8 cellular contexts compared by ENCODE assay signal in the genomic region with DNA sequence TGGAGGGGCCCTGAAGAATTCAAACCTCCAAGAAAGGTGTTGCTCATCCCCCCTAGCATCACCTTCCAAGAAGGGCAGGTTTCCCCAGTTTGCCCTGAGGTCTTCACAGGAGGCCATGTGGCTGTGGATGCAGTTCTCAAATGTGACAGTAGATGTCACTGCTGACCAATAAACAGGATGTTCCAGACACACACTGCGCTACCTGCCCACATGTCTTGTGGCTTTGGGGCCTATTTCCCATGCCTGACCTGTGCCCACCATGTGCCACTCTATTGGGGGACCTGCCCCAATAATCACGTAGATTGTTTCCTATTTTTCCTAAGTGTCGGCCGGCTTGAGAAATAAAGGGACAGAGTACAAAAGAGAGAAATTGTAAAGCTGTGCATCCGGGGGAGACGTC. TPM values are rescaled to one million over a fixed set of nuclear protein-coding genes. Genes with fewer than 3 reads are reported as not detected.
DNase-seq lines count a peak whose midpoint lies in the region; ATAC-seq and TF ChIP-seq lines count a peak whose summit lies in the region.

No MANE protein-coding gene starts in this region.

- in situ Hi-C loops in G401 (cut with HindIII; ENCODE audit: low sequenced_read_pairs), result no loop called here

- H3K4me3 Mint-ChIP-seq in activated naive CD8-positive, alpha-beta T cell treated with anti-CD3 and anti-CD28 coated beads, Interleukin-2, amount 50 U/mL, for 24 hours, result no peak overlapping the region

- H3K4me1 ChIP-seq in mucosa of descending colon (ENCODE audit: low read depth), result no peaks in the 10 kb centered on the region

- H3K9me3 ChIP-seq in mucosa of descending colon, result no peaks in the 10 kb centered on the region

- ATAC-seq in activated naive CD8-positive, alpha-beta T cell treated with anti-CD3 and anti-CD28 coated beads, Interleukin-2, amount 50 U/mL, for 24 hours, result peak; percentile 87
- ATAC-seq in mucosa of descending colon (peak; percentile 53), HG03432 (IDR thresholded peaks at IDR 0.05; ENCODE audit: unreplicated experiment) (no peak)

- H3K27me3 Mint-ChIP-seq in activated naive CD8-positive, alpha-beta T cell treated with anti-CD3 and anti-CD28 coated beads, Interleukin-2, amount 50 U/mL, for 24 hours, result no peaks in the 10 kb centered on the region

- H3K36me3 Mint-ChIP-seq in activated naive CD8-positive, alpha-beta T cell treated with anti-CD3 and anti-CD28 coated beads, Interleukin-2, amount 50 U/mL, for 24 hours (ENCODE audit: low read depth), result no peaks in the 10 kb centered on the region

- H3K4me3 ChIP-seq in GM12875 (ENCODE audit: low read depth, low read length) (no peak overlapping the region), mucosa of descending colon (no peak overlapping the region)

- intact Hi-C loops in mucosa of descending colon (cut with DNase I, micrococcal nuclease), result no loop called here

- peaks cover 8% of the 10 kb centered on the region for H3K4me1 Mint-ChIP-seq in activated naive CD8-positive, alpha-beta T cell treated with anti-CD3 and anti-CD28 coated beads, Interleukin-2, amount 50 U/mL, for 24 hours

- TF ChIP-seq CTCF in GM12875 (IDR thresholded peaks at IDR 0.05; ENCODE audit: borderline replicate concordance, insufficient read depth, low read depth, low read length) (peak; percentile 57; the same call in 1 of the 2 replicates), mucosa of descending colon (IDR thresholded peaks at IDR 0.05) (no peak)

- no peaks in the 10 kb centered on the region for H3K9me3 Mint-ChIP-seq in activated naive CD8-positive, alpha-beta T cell treated with anti-CD3 and anti-CD28 coated beads, Interleukin-2, amount 50 U/mL, for 24 hours

- H3K27ac Mint-ChIP-seq in activated naive CD8-positive, alpha-beta T cell treated with anti-CD3 and anti-CD28 coated beads, Interleukin-2, amount 50 U/mL, for 24 hours, result peak overlapping the region; percentile 23

- H3K36me3 ChIP-seq in mucosa of descending colon (ENCODE audit: low read depth), result no peaks in the 10 kb centered on the region

- peak; percentile 14 for DNase-seq in NCI-H1105 (lab: John Stamatoyannopoulos, UW)
- peak; percentile 77 for DNase-seq in activated naive CD8-positive, alpha-beta T cell treated with anti-CD3 and anti-CD28 coated beads, Interleukin-2, amount 50 U/mL, for 24 hours
- peak in 1 of 3 donors; percentile 79 for DNase-seq in mucosa of descending colon
- DNase-seq in activated gamma-delta T cell (lab: John Stamatoyannopoulos, UW), result no peak
- DNase-seq in effector CD4-positive, alpha-beta T cell, result no peak
- no peak for DNase-seq in G401 (ENCODE audit: low spot score)

RNA-seq across cellular contexts. Expression of gene GSTT2, which starts 4.5 kb away (rescaled TPM):
- not detected for total RNA-seq in mucosa of descending colon
- not detected in 2 replicates for total RNA-seq in G401 (2014; rRNA removed; shearing (Covaris generic))

RNA-seq across cellular contexts. Expression of gene DDT, which starts 10.2 kb away (rescaled TPM):
- 100 to 1,000 TPM; 151 to 232 (median 190) TPM for total RNA-seq in mucosa of descending colon
- not detected in 2 replicates for total RNA-seq in G401 (2014; rRNA removed; shearing (Covaris generic))

RNA-seq across cellular contexts. Expression of gene DDTL, which starts 17.7 kb away (rescaled TPM):
- 1 to 10 TPM in 2 of 3 donors, not detected in 1; 3.8 to 4.0 TPM for total RNA-seq in mucosa of descending colon
- not detected in 2 replicates for total RNA-seq in G401 (2014; rRNA removed; shearing (Covaris generic))

RNA-seq across cellular contexts. Expression of gene GSTT4, which starts 20.8 kb away (rescaled TPM):
- not detected for total RNA-seq in mucosa of descending colon
- not detected in 2 replicates for total RNA-seq in G401 (2014; rRNA removed; shearing (Covaris generic))

RNA-seq across cellular contexts. Expression of gene GSTT2B, which starts 23.4 kb away (rescaled TPM):
- 1 to 10 TPM; 1.1 to 4.5 (median 2.0) TPM for total RNA-seq in mucosa of descending colon
- total RNA-seq in G401 (2014; rRNA removed; shearing (Covaris generic)), result not detected in 2 replicates

Comparison
In these comparisons a context has a peak if more than half of its experiments do, and no peak if none do; other contexts are left out.
1. DNase-seq: peak in NCI-H1105 (single experiment) and activated naive CD8-positive, alpha-beta T cell treated with anti-CD3 and anti-CD28 coated beads, Interleukin-2, amount 50 U/mL, for 24 hours (single experiment); none in activated gamma-delta T cell (single experiment), effector CD4-positive, alpha-beta T cell (single experiment) and G401 (single experiment).
2. RNA of gene DDT, which starts 10.2 kb away (total RNA-seq): 151 to 232 TPM in mucosa of descending colon; not detected in G401; every median in the first group is over 100 times any median in the second.